Comparison of ENCODE assay signal across 8 cellular contexts in the genomic region with DNA sequence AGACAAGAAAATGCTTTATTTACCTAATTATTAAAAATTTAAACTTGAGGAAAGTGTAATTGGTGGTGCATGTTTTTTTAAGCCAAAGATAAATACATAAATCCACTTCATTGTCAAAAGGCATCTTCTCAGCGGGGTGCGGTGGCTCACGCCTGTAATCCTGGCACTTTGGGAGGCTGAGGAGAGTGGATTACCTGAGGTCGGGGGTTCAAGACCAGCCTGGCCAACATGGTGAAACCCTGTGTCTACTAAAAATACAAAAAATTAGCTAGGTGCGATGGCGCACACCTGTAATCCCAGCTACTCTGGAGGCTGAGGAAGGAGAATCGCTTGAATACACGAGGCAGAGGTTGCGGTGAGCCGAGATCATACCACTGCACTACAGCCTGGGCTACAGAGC. TPM values are rescaled to one million over a fixed set of nuclear protein-coding genes. Genes with fewer than 3 reads are reported as not detected.
DNase-seq lines count a peak whose midpoint lies in the region; ATAC-seq and TF ChIP-seq lines count a peak whose summit lies in the region.
"Not testable (repeated sequence)": the region's sequence is repeated elsewhere in the genome, so short reads cannot be mapped to it uniquely, and the experiment has no call there.

No MANE protein-coding gene starts in this region.

- peaks cover 31% of the 10 kb centered on the region for H3K4me1 ChIP-seq in CD4-positive, CD25-positive, alpha-beta regulatory T cell (ENCODE audit: control insufficient read depth, insufficient read depth, low read length, poor library complexity, severe bottlenecking)
- H3K4me1 ChIP-seq in left ventricle myocardium inferior (peaks cover 70% of the 10 kb centered on the region), suprapubic skin (peaks cover 59% of the 10 kb centered on the region)
- H3K4me1 ChIP-seq in neuron (ENCODE audit: insufficient read depth, low read length) = not testable (repeated sequence)

- TF ChIP-seq CTCF in brain (conservative IDR thresholded peaks at IDR 0.05); left ventricle myocardium inferior (IDR thresholded peaks at IDR 0.05; ENCODE audit: borderline replicate concordance); suprapubic skin (IDR thresholded peaks at IDR 0.05): not testable (repeated sequence)

- WGBS in suprapubic skin = 86% methylated on average over 10 of the region's 10 CpGs

- not testable (repeated sequence) for TF ChIP-seq EP300 in suprapubic skin (IDR thresholded peaks at IDR 0.05)

- DNase-seq in CD4-positive, CD25-positive, alpha-beta regulatory T cell; HEK293T (ENCODE audit: extremely low spot score); SK-N-MC (ENCODE audit: low read depth, low spot score); activated T-cell treated with anti-CD3 and anti-CD28 coated beads, Interleukin-2, amount 50 U/mL, for 24 hours; left ventricle myocardium inferior; suprapubic skin (ENCODE audit: low spot score in 2 of 2): not testable (repeated sequence)

- peaks cover 23 to 61% (median 33%) of the 10 kb centered on the region in 4 donors for H3K4me1 Mint-ChIP-seq in CD4-positive, CD25-positive, alpha-beta regulatory T cell
- peaks cover 64% of the 10 kb centered on the region for H3K4me1 Mint-ChIP-seq in activated T-cell treated with anti-CD3 and anti-CD28 coated beads, Interleukin-2, amount 50 U/mL, for 24 hours (ENCODE audit: low read depth)
- H3K4me1 Mint-ChIP-seq in brain = peaks cover 68% of the 10 kb centered on the region

- ATAC-seq in CD4-positive, CD25-positive, alpha-beta regulatory T cell (ENCODE audit: low read depth in 2 of 2) = not testable (repeated sequence)

- intact Hi-C loops in left ventricle myocardium inferior (cut with micrococcal nuclease) = not testable (repeated sequence)

- CTCF ChIA-PET in HEK293T (lab: Yijun Ruan, JAX) = not testable (repeated sequence)

- H3K27me3 Mint-ChIP-seq in CD4-positive, CD25-positive, alpha-beta regulatory T cell = peaks cover 21% of the 10 kb centered on the region
- not testable (repeated sequence) for H3K27me3 Mint-ChIP-seq in activated T-cell treated with anti-CD3 and anti-CD28 coated beads, Interleukin-2, amount 50 U/mL, for 24 hours
- peaks cover 12% of the 10 kb centered on the region for H3K27me3 Mint-ChIP-seq in brain

- H3K36me3 ChIP-seq in CD4-positive, CD25-positive, alpha-beta regulatory T cell (ENCODE audit: control insufficient read depth, insufficient read depth, low read length); SK-N-MC (ENCODE audit: insufficient read depth, low read length); left ventricle myocardium inferior; neuron (ENCODE audit: insufficient read depth, low read length); suprapubic skin: not testable (repeated sequence)

- H2AFZ ChIP-seq in neuron (ENCODE audit: low read depth, low read length) = not testable (repeated sequence)

- not testable (repeated sequence) for TF ChIP-seq POLR2A in suprapubic skin (IDR thresholded peaks at IDR 0.05)

- H3K9me3 ChIP-seq in CD4-positive, CD25-positive, alpha-beta regulatory T cell (ENCODE audit: control insufficient read depth in 2 of 2, low read length in 2 of 2); SK-N-MC (ENCODE audit: low read depth, low read length); left ventricle myocardium inferior (replicated peaks); neuron (ENCODE audit: low read length); suprapubic skin: not testable (repeated sequence)

- POLR2A ChIA-PET in HEK293T (lab: Yijun Ruan, JAX) = interaction anchor here (1.4 kb wide), 1 partner anchor 242 kb away, joined by 3 read pairs; no protein-coding TSS in a partner anchor

- not testable (repeated sequence) for H3K9me3 Mint-ChIP-seq in CD4-positive, CD25-positive, alpha-beta regulatory T cell; activated T-cell treated with anti-CD3 and anti-CD28 coated beads, Interleukin-2, amount 50 U/mL, for 24 hours; brain

- peak overlapping the region in 1 of 3 donors; percentile 15 for H3K27ac Mint-ChIP-seq in CD4-positive, CD25-positive, alpha-beta regulatory T cell
- H3K27ac Mint-ChIP-seq in activated T-cell treated with anti-CD3 and anti-CD28 coated beads, Interleukin-2, amount 50 U/mL, for 24 hours = peak overlapping the region; percentile 97
- peak overlapping the region in 3 of 5 experiments; percentile 97 to 99 (median 98) for H3K27ac Mint-ChIP-seq in brain

- H3K9ac ChIP-seq in SK-N-MC (ENCODE audit: insufficient read length) = peak overlapping the region; percentile 68

- not testable (repeated sequence) for H3K27me3 ChIP-seq in CD4-positive, CD25-positive, alpha-beta regulatory T cell (ENCODE audit: control insufficient read depth, insufficient read depth, low read length); left ventricle myocardium inferior (ENCODE audit: low read depth); neuron (ENCODE audit: insufficient read depth, low read length); suprapubic skin

- H3K27ac ChIP-seq in CD4-positive, CD25-positive, alpha-beta regulatory T cell (ENCODE audit: insufficient read depth, low read length, poor library complexity, severe bottlenecking); SK-N-MC; suprapubic skin: not testable (repeated sequence)
- peak overlapping the region; percentile 99 for H3K27ac ChIP-seq in left ventricle myocardium inferior (replicated peaks)

- H3K4me3 Mint-ChIP-seq in CD4-positive, CD25-positive, alpha-beta regulatory T cell = peak overlapping the region in 3 of 4 donors; percentile 95 to 98 (median 96)
- peak overlapping the region; percentile 91 for H3K4me3 Mint-ChIP-seq in activated T-cell treated with anti-CD3 and anti-CD28 coated beads, Interleukin-2, amount 50 U/mL, for 24 hours
- peak overlapping the region; percentile 94 to 99 (median 98) for H3K4me3 Mint-ChIP-seq in brain

- not testable (repeated sequence) for H3K36me3 Mint-ChIP-seq in CD4-positive, CD25-positive, alpha-beta regulatory T cell
- peaks cover 25% of the 10 kb centered on the region for H3K36me3 Mint-ChIP-seq in activated T-cell treated with anti-CD3 and anti-CD28 coated beads, Interleukin-2, amount 50 U/mL, for 24 hours (ENCODE audit: low read depth)
- H3K36me3 Mint-ChIP-seq in brain = peaks cover 17% of the 10 kb centered on the region

- peak overlapping the region; percentile 82 for H3K4me3 ChIP-seq in CD4-positive, CD25-positive, alpha-beta regulatory T cell (ENCODE audit: low read depth, low read length)
- H3K4me3 ChIP-seq in SK-N-MC (peak overlapping the region; percentile 92; the same call in 1 of the 2 replicates), left ventricle myocardium inferior (peak overlapping the region; percentile 92), neuron (ENCODE audit: low read length) (peak overlapping the region; percentile 55), suprapubic skin (peak overlapping the region; percentile 95)

TF ChIP-seq in HEK293T, 16 proteins besides CTCF, POLR2A, EP300 and RAD21:
- TF ChIP-seq, protein P1, sequence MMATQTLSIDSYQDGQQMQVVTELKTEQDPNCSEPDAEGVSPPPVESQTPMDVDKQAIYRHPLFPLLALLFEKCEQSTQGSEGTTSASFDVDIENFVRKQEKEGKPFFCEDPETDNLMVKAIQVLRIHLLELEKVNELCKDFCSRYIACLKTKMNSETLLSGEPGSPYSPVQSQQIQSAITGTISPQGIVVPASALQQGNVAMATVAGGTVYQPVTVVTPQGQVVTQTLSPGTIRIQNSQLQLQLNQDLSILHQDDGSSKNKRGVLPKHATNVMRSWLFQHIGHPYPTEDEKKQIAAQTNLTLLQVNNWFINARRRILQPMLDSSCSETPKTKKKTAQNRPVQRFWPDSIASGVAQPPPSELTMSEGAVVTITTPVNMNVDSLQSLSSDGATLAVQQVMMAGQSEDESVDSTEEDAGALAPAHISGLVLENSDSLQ (IDR thresholded peaks at IDR 0.05) = peak; percentile 68
- peak; percentile 59 for TF ChIP-seq CTBP1 (IDR thresholded peaks at IDR 0.05; ENCODE audit: borderline replicate concordance)

RNA-seq across cellular contexts. Expression of a gene that starts 3.1 kb away (rescaled TPM):
- total RNA-seq in CD4-positive, CD25-positive, alpha-beta regulatory T cell = 160 TPM
- polyA plus RNA-seq in CD4-positive, CD25-positive, alpha-beta regulatory T cell = 10 to 100 TPM in 1 of 4 donors, 1 to 10 TPM in 3; 8.6 to 10.4 (median 9.3) TPM
- polyA plus RNA-seq in brain (ENCODE audit: insufficient read depth, low read depth, low replicate concordance) = 20.3 TPM
- total RNA-seq in left ventricle myocardium inferior (42.3 TPM), suprapubic skin (100 to 1,000 TPM in 1 of 4 donors, 10 to 100 TPM in 3; 61.2 to 144 (median 93.3) TPM)
